Comparison of ENCODE assay signal across 29 cellular contexts in the genomic region with DNA sequence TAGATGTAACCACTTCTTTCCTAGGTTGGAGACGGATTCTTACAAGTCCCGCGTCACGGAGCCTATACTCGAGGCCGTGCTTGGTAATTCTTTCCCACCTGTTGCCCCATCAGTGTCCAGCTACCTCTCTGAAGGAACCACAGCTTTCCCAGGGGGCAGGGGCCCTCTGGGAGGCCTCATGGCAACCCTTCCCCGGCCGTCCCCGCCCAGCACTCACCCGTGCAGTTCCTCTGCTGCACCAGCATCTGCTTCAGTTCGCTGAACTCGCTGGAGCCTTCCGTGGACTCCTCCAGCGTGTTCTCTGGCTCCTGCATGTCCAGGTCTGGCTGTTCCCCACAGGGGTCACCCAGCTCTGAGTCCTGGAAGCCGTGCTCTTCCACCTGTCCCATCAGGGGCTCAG.
"Had no signal": no experiment of that assay in that cellular context is flagged by ENCODE, and none has a peak within 500 bp of the region (broad histone marks: within the 10 kb centered on the region; RNA-seq: fewer than 3 reads in every experiment).

No MANE protein-coding gene starts in this region.

- H3K9me3 Mint-ChIP-seq: activated B cell treated with CpG ODN at 0.5 μM for 24 hours; activated CD8-positive, alpha-beta T cell treated with anti-CD3 and anti-CD28 coated beads for 36 hours; activated naive CD4-positive, alpha-beta T cell treated with anti-CD3 and anti-CD28 coated beads for 36 hours; activated naive CD4-positive, alpha-beta T cell treated with anti-CD3 and anti-CD28 coated beads, Interleukin-2, amount 50 U/mL, for 24 hours; activated naive CD8-positive, alpha-beta T cell treated with anti-CD3 and anti-CD28 coated beads, Interleukin-2, amount 10 ng/mL, durations not matched to agents 7 days and 5 days; activated T-cell treated with anti-CD3 and anti-CD28 coated beads, Interleukin-2, amount 50 U/mL, for 4 hours; activated T-helper 17 cell treated with anti-CD3 and anti-CD28 coated beads, Interleukin-2, amount 50 U/mL, for 72 hours; central memory CD8-positive, alpha-beta T cell; effector memory CD8-positive, alpha-beta T cell; T-helper 2 cell treated with Interferon-gamma antibody and Interleukin-4, amounts not matched to agents 5 μg/mL and 100 μg/mL, for 36 hours had no signal

- H3K4me3 Mint-ChIP-seq: activated B cell treated with CpG ODN at 0.5 μM for 24 hours; activated CD8-positive, alpha-beta T cell treated with anti-CD3 and anti-CD28 coated beads for 36 hours; activated naive CD4-positive, alpha-beta T cell treated with anti-CD3 and anti-CD28 coated beads for 36 hours; activated naive CD4-positive, alpha-beta T cell treated with anti-CD3 and anti-CD28 coated beads, Interleukin-2, amount 50 U/mL, for 24 hours; activated naive CD8-positive, alpha-beta T cell treated with anti-CD3 and anti-CD28 coated beads, Interleukin-2, amount 10 ng/mL, durations not matched to agents 7 days and 5 days; activated T-cell treated with anti-CD3 and anti-CD28 coated beads, Interleukin-2, amount 50 U/mL, for 4 hours; activated T-helper 17 cell treated with anti-CD3 and anti-CD28 coated beads, Interleukin-2, amount 50 U/mL, for 72 hours; central memory CD8-positive, alpha-beta T cell; effector memory CD8-positive, alpha-beta T cell; T-helper 17 cell; T-helper 2 cell treated with Interferon-gamma antibody and Interleukin-4, amounts not matched to agents 5 μg/mL and 100 μg/mL, for 36 hours had no signal

- H3K27ac Mint-ChIP-seq: activated B cell treated with CpG ODN at 0.5 μM for 24 hours; activated CD8-positive, alpha-beta T cell treated with anti-CD3 and anti-CD28 coated beads for 36 hours; activated naive CD4-positive, alpha-beta T cell treated with anti-CD3 and anti-CD28 coated beads for 36 hours; activated naive CD4-positive, alpha-beta T cell treated with anti-CD3 and anti-CD28 coated beads, Interleukin-2, amount 50 U/mL, for 24 hours; activated naive CD8-positive, alpha-beta T cell treated with anti-CD3 and anti-CD28 coated beads, Interleukin-2, amount 10 ng/mL, durations not matched to agents 7 days and 5 days; activated T-helper 17 cell treated with anti-CD3 and anti-CD28 coated beads, Interleukin-2, amount 50 U/mL, for 72 hours; T-helper 17 cell; T-helper 2 cell treated with Interferon-gamma antibody and Interleukin-4, amounts not matched to agents 5 μg/mL and 100 μg/mL, for 36 hours had no signal

- DNase-seq: activated B cell treated with CpG ODN at 0.5 μM for 24 hours; activated CD4-positive, alpha-beta T cell treated with anti-CD3 and anti-CD28 coated beads for 48 hours; activated CD4-positive, alpha-beta T cell treated with anti-CD3 and anti-CD28 coated beads, Interleukin-2, amount 50 U/mL, for 1 hour; activated CD4-positive, alpha-beta T cell treated with anti-CD3 and anti-CD28 coated beads, Interleukin-2, amount 50 U/mL, for 48 hours; activated CD8-positive, alpha-beta memory T cell treated with anti-CD3 and anti-CD28 coated beads for 24 hours; activated CD8-positive, alpha-beta T cell treated with anti-CD3 and anti-CD28 coated beads for 36 hours; activated effector memory CD4-positive, alpha-beta T cell treated with Interleukin-2 at 50 U/mL for 16 hours; activated naive CD4-positive, alpha-beta T cell treated with anti-CD3 and anti-CD28 coated beads for 36 hours; activated naive CD8-positive, alpha-beta T cell treated with anti-CD3 and anti-CD28 coated beads, Interleukin-2, amount 10 ng/mL, durations not matched to agents 7 days and 5 days; activated T-cell treated with anti-CD3 and anti-CD28 coated beads, Interleukin-2, amount 50 U/mL, for 4 hours; amniotic stem cell; anterior cingulate cortex; brain microvascular endothelial cell; cortex of kidney; dermis blood vessel endothelial cell; effector CD4-positive, alpha-beta T cell; effector memory CD8-positive, alpha-beta T cell; esophagus squamous epithelium; foreskin melanocyte; T-helper 1 cell; T-helper 17 cell; T1000; WERI-Rb-1 had no signal

- H3K4me1 ChIP-seq: esophagus squamous epithelium, gastroesophageal sphincter had no signal

- H3K27me3 ChIP-seq: brain microvascular endothelial cell, esophagus squamous epithelium, gastroesophageal sphincter had no signal

- H3K27me3 Mint-ChIP-seq: activated B cell treated with CpG ODN at 0.5 μM for 24 hours; activated CD8-positive, alpha-beta T cell treated with anti-CD3 and anti-CD28 coated beads for 36 hours; activated naive CD4-positive, alpha-beta T cell treated with anti-CD3 and anti-CD28 coated beads, Interleukin-2, amount 50 U/mL, for 24 hours; activated naive CD8-positive, alpha-beta T cell treated with anti-CD3 and anti-CD28 coated beads, Interleukin-2, amount 10 ng/mL, durations not matched to agents 7 days and 5 days; activated T-helper 17 cell treated with anti-CD3 and anti-CD28 coated beads, Interleukin-2, amount 50 U/mL, for 72 hours; central memory CD8-positive, alpha-beta T cell; effector memory CD8-positive, alpha-beta T cell; T-helper 17 cell had no signal

- H3K27ac ChIP-seq: brain microvascular endothelial cell, epithelial cell of prostate, esophagus squamous epithelium, gastroesophageal sphincter, WERI-Rb-1 had no signal

- H3K4me3 ChIP-seq: esophagus squamous epithelium, gastroesophageal sphincter had no signal

- H3K9me3 ChIP-seq: esophagus squamous epithelium, gastroesophageal sphincter had no signal

- H3K4me1 Mint-ChIP-seq: activated B cell treated with CpG ODN at 0.5 μM for 24 hours; activated T-helper 17 cell treated with anti-CD3 and anti-CD28 coated beads, Interleukin-2, amount 50 U/mL, for 72 hours had no signal
